24 cellular contexts compared by ENCODE assay signal in genomic region chr4:185819144-185819543, GRCh38. TPM values are rescaled to one million over a fixed set of nuclear protein-coding genes. Genes with fewer than 3 reads are reported as not detected.
"Had no signal": no experiment of that assay in that cellular context is flagged by ENCODE, and none has a peak within 500 bp of the region (broad histone marks: within the 10 kb centered on the region; RNA-seq: fewer than 3 reads in every experiment).

No MANE protein-coding gene starts in this region.

- H2AFZ ChIP-seq: parathyroid adenoma had no signal

- ATAC-seq: left colon; left lung; lower lobe of right lung; naive thymus-derived CD8-positive, alpha-beta T cell; sciatic nerve; stimulated activated effector memory CD8-positive, alpha-beta T cell treated with anti-CD3 and anti-CD28 coated beads, Interleukin-12 subunit alpha, Interleukin-12 subunit beta, amount 100 ng/mL, for 72 hours had no signal

- DNase-seq: hypothalamus; immature natural killer cell; kidney; left colon; left lung; lower lobe of right lung; mammary epithelial cell; mesenchymal stem cell; naive thymus-derived CD8-positive, alpha-beta T cell; nucleus accumbens; stimulated activated CD4-positive, alpha-beta T cell treated with anti-CD3 and anti-CD28 coated beads, Interleukin-12 subunit alpha, Interleukin-12 subunit beta, amount 100 ng/mL, for 4 hours; stimulated activated CD4-positive, alpha-beta T cell treated with anti-CD3 and anti-CD28 coated beads, Interleukin-15, amount 100 ng/mL, for 24 hours; stimulated activated CD4-positive, alpha-beta T cell treated with anti-CD3 and anti-CD28 coated beads, Interleukin-4, amount 100 ng/mL, for 24 hours; stimulated activated naive CD4-positive, alpha-beta T cell; substantia nigra; transverse colon; upper lobe of left lung had no signal

- H3K9ac ChIP-seq: parathyroid adenoma had no signal

- FAIRE-seq: islet of Langerhans, kidney had no signal

- H3K27me3 ChIP-seq: left lung, right atrium auricular region, transverse colon, upper lobe of left lung, vagina had no signal

- H3K4me3 ChIP-seq: left lung, lower lobe of right lung, right atrium auricular region, skin epidermis, transverse colon, upper lobe of left lung, vagina had no signal

- H3K36me3 ChIP-seq: left lung, lower lobe of right lung, right atrium auricular region, transverse colon, upper lobe of left lung, vagina had no signal

- H3K27ac ChIP-seq: left lung, lower lobe of right lung, parathyroid adenoma, right atrium auricular region, skin epidermis, transverse colon, upper lobe of left lung, vagina had no signal

- H3K9me3 ChIP-seq: left lung, lower lobe of right lung, right atrium auricular region, transverse colon, upper lobe of left lung, vagina had no signal

- H3K79me2 ChIP-seq: parathyroid adenoma had no signal

- H3K4me1 ChIP-seq: left lung, lower lobe of right lung, upper lobe of left lung, vagina had no signal

RNA-seq across cellular contexts. Expression of gene SORBS2, which starts 7.2 kb away (rescaled TPM):
- total RNA-seq: naive thymus-derived CD8-positive, alpha-beta T cell had no signal
